ENCODE assay signal across 15 cellular contexts in genomic region chr12:3578557-3578956, GRCh38.
DNase-seq lines count a peak whose midpoint lies in the region; ATAC-seq and TF ChIP-seq lines count a peak whose summit lies in the region.
"Had no signal": no experiment of that assay in that cellular context is flagged by ENCODE, and none has a peak within 500 bp of the region (broad histone marks: within the 10 kb centered on the region; RNA-seq: fewer than 3 reads in every experiment).

No MANE protein-coding gene starts in this region.

- H2AFZ ChIP-seq in neural cell (ENCODE audit: low read depth, low read length) (no peak overlapping the region), mesenchymal stem cell (ENCODE audit: low read depth, low read length) (no peak overlapping the region)

- no peak overlapping the region for H3K4ac ChIP-seq in mesenchymal stem cell (ENCODE audit: low read depth in 1 of 2, low read length in 2 of 2)

- 87 to 100% methylated on average over 3 to 5 of the region's 5 CpGs for WGBS in endodermal cell (ENCODE audit: insufficient coverage in 1 of 2, insufficient read length in 1 of 2), 2 experiments
- 81% methylated on average over 5 of the region's 5 CpGs for WGBS in mesenchymal stem cell

- TF ChIP-seq EP300 in neural cell (conservative IDR thresholded peaks at IDR 0.05; ENCODE audit: poor library complexity, severe bottlenecking), result no peak

- intact Hi-C loops in upper lobe of right lung (cut with DNase I), result no loop called here

- H3K79me1 ChIP-seq in mesenchymal stem cell (replicated peaks; ENCODE audit: low read length, poor library complexity, severe bottlenecking), result no peaks in the 10 kb centered on the region

- H3K4me1 ChIP-seq in endodermal cell (ENCODE audit: control insufficient read depth, insufficient read depth, low read length) (no peaks in the 10 kb centered on the region), upper lobe of right lung (no peaks in the 10 kb centered on the region), mesenchymal stem cell (ENCODE audit: control insufficient read depth, insufficient read depth, low read depth, low read length) (no peaks in the 10 kb centered on the region)
- H3K4me1 ChIP-seq: A549, Caco-2 had no signal

- H3K4me3 ChIP-seq in endodermal cell (ENCODE audit: low read length) (no peak overlapping the region), neural cell (ENCODE audit: low read length) (no peak overlapping the region), upper lobe of right lung (no peak overlapping the region), mesenchymal stem cell (ENCODE audit: insufficient read depth in 1 of 2, low read depth in 1 of 2, low read length in 2 of 2) (no peak overlapping the region)
- H3K4me3 ChIP-seq: A549 had no signal

- H3K27me3 ChIP-seq in endodermal cell (ENCODE audit: control insufficient read depth, insufficient read depth, low read length, poor library complexity, severe bottlenecking) (no peaks in the 10 kb centered on the region), neural cell (ENCODE audit: insufficient read depth, low read depth, low read length) (no peaks in the 10 kb centered on the region), upper lobe of right lung (no peaks in the 10 kb centered on the region), mesenchymal stem cell (ENCODE audit: control insufficient read depth in 1 of 2, insufficient read depth in 1 of 2, low read length in 2 of 2) (peaks cover 13 to 72% of the 10 kb centered on the region in 2 experiments)

- no peak overlapping the region for H3K9ac ChIP-seq in endodermal cell (ENCODE audit: extremely low read depth, low read length, poor library complexity, severe bottlenecking)
- H3K9ac ChIP-seq in neural cell (ENCODE audit: low read length), result peak overlapping the region; percentile 63
- no peak overlapping the region for H3K9ac ChIP-seq in mesenchymal stem cell (ENCODE audit: low read length)

- H3K14ac ChIP-seq in mesenchymal stem cell (ENCODE audit: low read length in 2 of 2), result no peak overlapping the region

- peak overlapping the region; percentile 90 for H3K27ac ChIP-seq in endodermal cell (ENCODE audit: low read depth, low read length)
- peak overlapping the region; percentile 93 for H3K27ac ChIP-seq in neural cell (ENCODE audit: low read length)
- no peak overlapping the region for H3K27ac ChIP-seq in upper lobe of right lung
- no peak overlapping the region for H3K27ac ChIP-seq in mesenchymal stem cell (ENCODE audit: low read length, poor library complexity, severe bottlenecking)
- H3K27ac ChIP-seq: 22Rv1, A549 had no signal

- H3K27ac Mint-ChIP-seq in endodermal cell, result no peak overlapping the region
- H3K27ac Mint-ChIP-seq: CD4-positive, alpha-beta T cell; H9 had no signal

- H4K91ac ChIP-seq in mesenchymal stem cell (ENCODE audit: low read length), result no peak overlapping the region

- H3K18ac ChIP-seq in mesenchymal stem cell (ENCODE audit: low read depth in 1 of 2, low read length in 2 of 2), result no peak overlapping the region

- peaks cover 6% of the 10 kb centered on the region for H3K27me3 Mint-ChIP-seq in endodermal cell (ENCODE audit: insufficient read depth)

- H3K79me2 ChIP-seq in neural cell (replicated peaks; ENCODE audit: insufficient read depth, low read length), result no peaks in the 10 kb centered on the region

- no peak overlapping the region for H2BK5ac ChIP-seq in mesenchymal stem cell (ENCODE audit: low read depth, low read length, poor library complexity, severe bottlenecking)

- no peak overlapping the region for H2AK5ac ChIP-seq in mesenchymal stem cell (ENCODE audit: low read length, severe bottlenecking)

- H3K9me3 ChIP-seq in endodermal cell (ENCODE audit: control insufficient read depth, low read length) (no peaks in the 10 kb centered on the region), neural cell (ENCODE audit: low read length) (no peaks in the 10 kb centered on the region), upper lobe of right lung (no peaks in the 10 kb centered on the region), mesenchymal stem cell (ENCODE audit: control insufficient read depth, low read length) (peaks cover 7% of the 10 kb centered on the region)
- H3K9me3 ChIP-seq: A549, Caco-2 had no signal

- TF ChIP-seq CTCF in endodermal cell (conservative IDR thresholded peaks at IDR 0.05), result no peak
- TF ChIP-seq CTCF in neural cell (IDR thresholded peaks at IDR 0.05; ENCODE audit: poor library complexity, severe bottlenecking), result no peak
- TF ChIP-seq CTCF in upper lobe of right lung (IDR thresholded peaks at IDR 0.05), result no peak

- H2BK120ac ChIP-seq in mesenchymal stem cell (ENCODE audit: low read depth, low read length), result no peak overlapping the region

- H4K8ac ChIP-seq in mesenchymal stem cell (ENCODE audit: low read length), result no peak overlapping the region

- no peaks in the 10 kb centered on the region for H3K9me3 Mint-ChIP-seq in endodermal cell
- H3K9me3 Mint-ChIP-seq: CD4-positive, alpha-beta T cell had no signal

- H3K36me3 ChIP-seq in endodermal cell (ENCODE audit: control insufficient read depth, insufficient read depth, low read length) (no peaks in the 10 kb centered on the region), neural cell (ENCODE audit: insufficient read depth, low read length) (no peaks in the 10 kb centered on the region), upper lobe of right lung (no peaks in the 10 kb centered on the region), mesenchymal stem cell (ENCODE audit: control insufficient read depth in 1 of 2, insufficient read depth in 2 of 2, low read depth in 1 of 2, low read length in 2 of 2) (no peaks in the 10 kb centered on the region)

- H2BK15ac ChIP-seq in mesenchymal stem cell (ENCODE audit: low read depth, poor library complexity, severe bottlenecking), result no peak overlapping the region

- H3K9me2 ChIP-seq in neural cell (ENCODE audit: insufficient read depth, low read length), result no peaks in the 10 kb centered on the region

- H3K4me2 ChIP-seq in neural cell (ENCODE audit: low read length), result no peak overlapping the region
- H3K4me2 ChIP-seq in mesenchymal stem cell (ENCODE audit: low read length, poor library complexity, severe bottlenecking), result no peak overlapping the region
- H3K4me2 ChIP-seq: A549 had no signal

- H3K4me1 Mint-ChIP-seq in endodermal cell, result peaks cover 8% of the 10 kb centered on the region

- no peak overlapping the region for H3K23ac ChIP-seq in mesenchymal stem cell (ENCODE audit: low read length in 2 of 2)

- no peak overlapping the region for H3K4me3 Mint-ChIP-seq in endodermal cell
- H3K4me3 Mint-ChIP-seq: CD4-positive, alpha-beta T cell; H9 had no signal

- ATAC-seq in upper lobe of right lung, result no peak
- ATAC-seq in GM19351 (IDR thresholded peaks at IDR 0.05; ENCODE audit: unreplicated experiment), result no peak
- ATAC-seq in HG02678 (IDR thresholded peaks at IDR 0.05; ENCODE audit: unreplicated experiment), result no peak
- ATAC-seq: A549 had no signal

- H3K36me3 Mint-ChIP-seq in endodermal cell (ENCODE audit: low read depth), result no peaks in the 10 kb centered on the region

- DNase-seq in NCI-H82 (lab: John Stamatoyannopoulos, UW) (peak; percentile 22), NCI-H82 treated with DMSO at 0.1 percent for 48 hours (lab: John Stamatoyannopoulos, UW; ENCODE audit: unreplicated experiment) (no peak), endodermal cell (no peak), upper lobe of right lung (peak; percentile 3), mesenchymal stem cell (no peak)
- DNase-seq: C1 segment of cervical spinal cord; Caco-2; CD4-positive, alpha-beta T cell; H9; KBM-7 had no signal

- no peaks in the 10 kb centered on the region for H3F3A ChIP-seq in neural cell (ENCODE audit: insufficient read depth, low read length, poor library complexity, severe bottlenecking)

- no peaks in the 10 kb centered on the region for H4K20me1 ChIP-seq in neural cell (ENCODE audit: insufficient read depth)

- H2BK12ac ChIP-seq in mesenchymal stem cell (ENCODE audit: low read length in 2 of 2), result no peak overlapping the region

- no peak for TF ChIP-seq RAD21 in neural cell (conservative IDR thresholded peaks at IDR 0.05)

TF ChIP-seq in neural cell, 6 proteins besides CTCF, POLR2A, EP300 and RAD21:
- no peak for TF ChIP-seq POLR2AphosphoS5 (IDR thresholded peaks at IDR 0.05)
- TF ChIP-seq EZH2 (IDR thresholded peaks at IDR 0.05; ENCODE audit: borderline replicate concordance, insufficient read depth, low read length, poor library complexity, severe bottlenecking), result no peak
- no peak for TF ChIP-seq MXI1 (conservative IDR thresholded peaks at IDR 0.05; ENCODE audit: poor library complexity, severe bottlenecking)
- no peak for TF ChIP-seq TAF1 (IDR thresholded peaks at IDR 0.05; ENCODE audit: low read depth)
- no peak for TF ChIP-seq SMC3 (conservative IDR thresholded peaks at IDR 0.05; ENCODE audit: poor library complexity)
- no peak for TF ChIP-seq REST (IDR thresholded peaks at IDR 0.05; ENCODE audit: borderline replicate concordance)

Comparison
In these comparisons a context has a peak if more than half of its experiments do, and no peak if none do; other contexts are left out.
1. DNase-seq: peak in NCI-H82 (single experiment) and upper lobe of right lung (single experiment); none in NCI-H82 treated with DMSO at 0.1 percent for 48 hours (single experiment), endodermal cell (single experiment) and mesenchymal stem cell (single experiment).
2. H3K27ac ChIP-seq: peak in endodermal cell (single experiment) and neural cell (single experiment); none in upper lobe of right lung (single experiment) and mesenchymal stem cell (single experiment).